ENCODE assay signal across 9 cellular contexts in the genomic region with DNA sequence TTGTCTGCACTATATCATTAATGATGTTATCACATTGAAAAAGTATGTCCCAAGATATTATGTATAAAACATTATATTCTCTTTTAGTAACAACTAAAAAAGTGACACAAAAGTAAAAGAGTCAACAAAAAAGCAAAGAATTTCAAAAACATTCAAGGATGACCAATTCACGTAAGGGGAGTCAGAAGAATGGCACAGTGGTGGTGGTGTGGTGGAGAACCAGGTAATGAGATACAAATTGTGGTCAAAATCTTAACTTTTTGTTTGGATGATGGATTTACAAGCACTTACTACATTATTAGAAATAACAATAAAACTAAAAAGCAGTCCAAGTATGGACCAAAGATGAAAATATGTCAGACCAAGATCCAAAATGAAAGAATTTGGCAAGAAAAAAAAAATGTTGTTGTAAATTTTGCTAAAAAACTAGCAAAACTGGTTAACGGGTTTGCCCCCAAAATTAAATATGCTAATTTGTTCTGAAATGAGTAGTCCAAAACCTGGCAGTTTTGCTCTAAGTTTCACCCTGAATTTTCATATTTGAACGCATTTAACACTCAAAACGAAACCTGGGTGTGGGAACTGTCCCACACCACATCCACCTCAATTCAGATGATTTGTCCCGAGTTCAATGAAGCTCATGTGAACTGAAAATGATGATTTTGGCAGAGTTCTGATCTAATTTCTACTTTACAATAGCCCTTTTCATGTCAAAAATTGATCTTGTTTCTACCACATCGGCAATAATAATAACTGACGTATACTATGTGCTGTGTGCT.
DNase-seq lines count a peak whose midpoint lies in the region; ATAC-seq, FAIRE-seq and TF ChIP-seq lines count a peak whose summit lies in the region.
"Had no signal": no experiment of that assay in that cellular context is flagged by ENCODE, and none has a peak within 500 bp of the region (broad histone marks: within the 10 kb centered on the region; RNA-seq: fewer than 3 reads in every experiment).

No MANE protein-coding gene starts in this region.

- H3K4me1 Mint-ChIP-seq in activated naive CD8-positive, alpha-beta T cell treated with anti-CD3 and anti-CD28 coated beads, Interleukin-2, amount 10 ng/mL, durations not matched to agents 7 days and 5 days = peaks cover 36% of the 10 kb centered on the region

- no peak for TF ChIP-seq CTCF in body of pancreas (IDR thresholded peaks at IDR 0.05)

- intact Hi-C loops in body of pancreas (cut with DNase I) = no loop called here

- peak; percentile 77 for ATAC-seq in GM21360 (IDR thresholded peaks at IDR 0.05; ENCODE audit: unreplicated experiment)
- ATAC-seq in HG03196 (IDR thresholded peaks at IDR 0.05; ENCODE audit: unreplicated experiment) = peak; percentile 88
- ATAC-seq in activated naive CD8-positive, alpha-beta T cell treated with anti-CD3 and anti-CD28 coated beads, Interleukin-2, amount 10 ng/mL, durations not matched to agents 7 days and 5 days (ENCODE audit: low read depth) = peak; percentile 92
- no peak for ATAC-seq in body of pancreas

- peak; percentile 99 for FAIRE-seq in GM18507 (lab: Jason Lieb, UNC)
- FAIRE-seq: G401.6 had no signal

- H3K36me3 Mint-ChIP-seq in activated naive CD8-positive, alpha-beta T cell treated with anti-CD3 and anti-CD28 coated beads, Interleukin-2, amount 10 ng/mL, durations not matched to agents 7 days and 5 days = peaks cover 35% of the 10 kb centered on the region

- no peak overlapping the region for H3K27ac ChIP-seq in body of pancreas

- no peaks in the 10 kb centered on the region for H3K36me3 ChIP-seq in body of pancreas (replicated peaks in 1 of 2; ENCODE audit: insufficient read depth in 1 of 2, low read depth in 2 of 2)

- peak overlapping the region; percentile 45 for H3K4me3 Mint-ChIP-seq in activated naive CD8-positive, alpha-beta T cell treated with anti-CD3 and anti-CD28 coated beads, Interleukin-2, amount 10 ng/mL, durations not matched to agents 7 days and 5 days

- H3K27me3 Mint-ChIP-seq in activated naive CD8-positive, alpha-beta T cell treated with anti-CD3 and anti-CD28 coated beads, Interleukin-2, amount 10 ng/mL, durations not matched to agents 7 days and 5 days = peaks cover 4% of the 10 kb centered on the region

- no peaks in the 10 kb centered on the region for H3K27me3 ChIP-seq in body of pancreas

- POLR2A ChIA-PET in activated naive CD8-positive, alpha-beta T cell treated with anti-CD3 and anti-CD28 coated beads, Interleukin-2, amount 10 ng/mL, durations not matched to agents 7 days and 5 days (lab: Charles Lee) = interaction anchor here (0.6 kb wide), 2 partner anchors 104 to 132 kb away, joined by 3 read pairs; no protein-coding TSS in a partner anchor

- H3K9me3 Mint-ChIP-seq in activated naive CD8-positive, alpha-beta T cell treated with anti-CD3 and anti-CD28 coated beads, Interleukin-2, amount 10 ng/mL, durations not matched to agents 7 days and 5 days = peaks cover 7% of the 10 kb centered on the region

- no peaks in the 10 kb centered on the region for H3K4me1 ChIP-seq in body of pancreas

- no peak for TF ChIP-seq POLR2A in body of pancreas (IDR thresholded peaks at IDR 0.05)

- no peaks in the 10 kb centered on the region for H3K9me3 ChIP-seq in body of pancreas

- 90 to 96% methylated on average over 7 of the region's 7 CpGs for WGBS in body of pancreas, 2 donors

- no peak overlapping the region for H3K4me3 ChIP-seq in body of pancreas

- no peak for DNase-seq in GM18507 (ENCODE audit: extremely low spot score, insufficient read length, low read depth)
- DNase-seq in activated naive CD8-positive, alpha-beta T cell treated with anti-CD3 and anti-CD28 coated beads, Interleukin-2, amount 10 ng/mL, durations not matched to agents 7 days and 5 days = peak; percentile 55
- DNase-seq in mesenteric fat pad (ENCODE audit: low spot score) = no peak
- no peak for DNase-seq in GOT3 (lab: John Stamatoyannopoulos, UW)
- no peak for DNase-seq in COR-L47 (lab: John Stamatoyannopoulos, UW)
- no peak for DNase-seq in body of pancreas

- peak overlapping the region; percentile 65 for H3K27ac Mint-ChIP-seq in activated naive CD8-positive, alpha-beta T cell treated with anti-CD3 and anti-CD28 coated beads, Interleukin-2, amount 10 ng/mL, durations not matched to agents 7 days and 5 days
